ENCODE assay signal across 10 cellular contexts in genomic region chr9:33472171-33472920, GRCh38. TPM values are rescaled to one million over a fixed set of nuclear protein-coding genes. Genes with fewer than 3 reads are reported as not detected.
DNase-seq lines count a peak whose midpoint lies in the region; ATAC-seq and TF ChIP-seq lines count a peak whose summit lies in the region.
"Had no signal": no experiment of that assay in that cellular context is flagged by ENCODE, and none has a peak within 500 bp of the region (broad histone marks: within the 10 kb centered on the region; RNA-seq: fewer than 3 reads in every experiment).

No MANE protein-coding gene starts in this region.

- no peak for TF ChIP-seq CTCF in AG04449 (IDR thresholded peaks at IDR 0.05; ENCODE audit: insufficient read depth, low read length, missing control alignments)
- no peak for TF ChIP-seq CTCF in HL-60 (IDR thresholded peaks at IDR 0.05; ENCODE audit: insufficient read depth, low read length)
- no peak for TF ChIP-seq CTCF in brain (conservative IDR thresholded peaks at IDR 0.05)
- no peak for TF ChIP-seq CTCF in mesothelial cell of epicardium (IDR thresholded peaks at IDR 0.05; ENCODE audit: unreplicated experiment)
- TF ChIP-seq CTCF in foreskin keratinocyte (conservative IDR thresholded peaks at IDR 0.05): no peak
- no peak for TF ChIP-seq CTCF in body of pancreas (IDR thresholded peaks at IDR 0.05)

- H3K36me3 ChIP-seq in body of pancreas (replicated peaks in 1 of 2; ENCODE audit: insufficient read depth in 1 of 2, low read depth in 2 of 2): peaks cover 12 to 26% of the 10 kb centered on the region in 2 donors

- H3K4me3 ChIP-seq in AG04449 (ENCODE audit: low read depth, low read length) (peak overlapping the region; percentile 93), HL-60 (replicated peaks; ENCODE audit: insufficient read depth, low read length) (peak overlapping the region; percentile 100), body of pancreas (no peak overlapping the region)

- peaks cover 13% of the 10 kb centered on the region for H3K4me1 ChIP-seq in foreskin keratinocyte
- peaks cover 18% of the 10 kb centered on the region for H3K4me1 ChIP-seq in body of pancreas

- WGBS in body of pancreas, 2 donors: 79 to 85% methylated on average over 8 to 16 of the region's 16 CpGs

- intact Hi-C loops in body of pancreas (cut with DNase I): no loop called here

- ATAC-seq in foreskin keratinocyte (no peak), HG03097 (IDR thresholded peaks at IDR 0.05; ENCODE audit: low FRiP score, unreplicated experiment) (no peak), body of pancreas (no peak)

- DNase-seq in AG04449 (ENCODE audit: low read depth, low spot score) (no peak), HL-60 (ENCODE audit: low read depth in 1 of 2, low spot score in 1 of 2) (no peak), mesothelial cell of epicardium (ENCODE audit: low spot score in 2 of 2, unreplicated experiment in 2 of 2) (no peak), foreskin keratinocyte (no peak), body of pancreas (no peak), NCI-H748 treated with DMSO at 0.1 percent for 48 hours (lab: John Stamatoyannopoulos, UW) (no peak)

- H3K27me3 ChIP-seq in HL-60 (ENCODE audit: insufficient read depth, poor library complexity, severe bottlenecking) (no peaks in the 10 kb centered on the region), foreskin keratinocyte (no peaks in the 10 kb centered on the region), body of pancreas (no peaks in the 10 kb centered on the region)
- H3K27me3 ChIP-seq: neutrophil, Peyer's patch had no signal

- H3K9me3 ChIP-seq in body of pancreas: no peaks in the 10 kb centered on the region
- H3K9me3 ChIP-seq: neutrophil, Peyer's patch had no signal

- H3K27ac ChIP-seq in HL-60 (replicated peaks): no peak overlapping the region; the same call in 1 of the 2 replicates
- no peak overlapping the region for H3K27ac ChIP-seq in foreskin keratinocyte
- H3K27ac ChIP-seq in body of pancreas: no peak overlapping the region
- H3K27ac ChIP-seq: neutrophil had no signal

- H3K36me3 Mint-ChIP-seq in brain (peaks cover 39% of the 10 kb centered on the region), mesothelial cell of epicardium (peaks cover 15% of the 10 kb centered on the region)

- H3K4me3 Mint-ChIP-seq in brain: peak overlapping the region; percentile 89 to 100 (median 97)
- peak overlapping the region; percentile 90 for H3K4me3 Mint-ChIP-seq in mesothelial cell of epicardium

- H3K9me3 Mint-ChIP-seq in brain: no peaks in the 10 kb centered on the region
- no peaks in the 10 kb centered on the region for H3K9me3 Mint-ChIP-seq in mesothelial cell of epicardium

- TF ChIP-seq POLR2A in body of pancreas (IDR thresholded peaks at IDR 0.05): no peak

- CTCF ChIA-PET in AG04449 (lab: Yijun Ruan, JAX): interaction anchor here (0.8 to 17.4 kb wide), 11 partner anchors 7 to 249 kb away, joined by 3 to 284 read pairs (median 6); partner anchors contain the start of gene AQP3

- H3K4me1 Mint-ChIP-seq in brain: peaks cover 26% of the 10 kb centered on the region
- peaks cover 22% of the 10 kb centered on the region for H3K4me1 Mint-ChIP-seq in mesothelial cell of epicardium

- peaks cover 7% of the 10 kb centered on the region for H3K27me3 Mint-ChIP-seq in brain
- H3K27me3 Mint-ChIP-seq in mesothelial cell of epicardium (ENCODE audit: low read depth): no peaks in the 10 kb centered on the region

- POLR2A ChIA-PET in AG04449 (lab: Yijun Ruan, JAX): interaction anchor here (1.1 to 1.2 kb wide), 2 partner anchors 19 to 22 kb away, joined by 3 to 4 read pairs; no protein-coding TSS in a partner anchor

- H3K27ac Mint-ChIP-seq in brain (peak overlapping the region in 2 of 5 experiments; percentile 19 to 34), mesothelial cell of epicardium (no peak overlapping the region)

RNA-seq across cellular contexts. Expression of gene NOL6, which starts 1.4 kb away (rescaled TPM):
- 21.8 TPM for polyA plus RNA-seq in brain (ENCODE audit: insufficient read depth, low read depth, low replicate concordance)
- total RNA-seq in mesothelial cell of epicardium: 37.7 to 38.4 TPM (median 37.9 TPM) in 3 replicates
- total RNA-seq in foreskin keratinocyte: 105 and 109 TPM in 2 replicates
- polyA plus RNA-seq in foreskin keratinocyte: 79.1 and 80.5 TPM in 2 replicates
- 10 to 100 TPM; 14.8 to 23.1 TPM for total RNA-seq in body of pancreas

RNA-seq across cellular contexts. Expression of gene AQP3, which starts 25.0 kb away (rescaled TPM):
- polyA plus RNA-seq in brain (ENCODE audit: insufficient read depth, low read depth, low replicate concordance) (0.90 TPM), foreskin keratinocyte (138 and 192 TPM in 2 replicates)
- total RNA-seq in mesothelial cell of epicardium (0.93 to 1.5 TPM (median 1.3 TPM) in 3 replicates), foreskin keratinocyte (129 and 173 TPM in 2 replicates), body of pancreas (10 to 100 TPM; 12.5 to 50.3 TPM)

RNA-seq across cellular contexts. Expression of gene ANKRD18B, which starts 51.7 kb away (rescaled TPM):
- polyA plus RNA-seq in brain (ENCODE audit: insufficient read depth, low read depth, low replicate concordance) (0.53 TPM), foreskin keratinocyte (7.4 and 7.5 TPM in 2 replicates)
- total RNA-seq in mesothelial cell of epicardium (0.82 to 3.2 TPM (median 1.6 TPM) in 3 replicates), foreskin keratinocyte (10.9 and 11.5 TPM in 2 replicates), body of pancreas (1 to 10 TPM in 1 of 2 donors, not detected in 1; 6.0 TPM)
- total RNA-seq: Peyer's patch had no signal

Comparison
In these comparisons a context has a peak if more than half of its experiments do, and no peak if none do; other contexts are left out.
1. H3K4me3 ChIP-seq: peak in AG04449 (single experiment) and HL-60 (single experiment); none in body of pancreas (0 of 2).